Comparison of ENCODE assay signal across 8 cellular contexts in genomic region chr5:180816608-180817534, GRCh38. TPM values are rescaled to one million over a fixed set of nuclear protein-coding genes. Genes with fewer than 3 reads are reported as not detected.
DNase-seq lines count a peak whose midpoint lies in the region; ATAC-seq and TF ChIP-seq lines count a peak whose summit lies in the region.

No MANE protein-coding gene starts in this region.

- H2AFZ ChIP-seq in Karpas-422 (ENCODE audit: low read length) = peak overlapping the region; percentile 70; the same call in 1 of the 2 replicates

- H3K4me3 Mint-ChIP-seq in brain = peak overlapping the region in 3 of 5 experiments; percentile 27 to 64 (median 50)
- H3K4me3 Mint-ChIP-seq in naive thymus-derived CD4-positive, alpha-beta T cell = peak overlapping the region; percentile 39 to 90 (median 76)

- H4K20me1 ChIP-seq in Karpas-422 (ENCODE audit: insufficient read depth, low read depth, low read length) = no peaks in the 10 kb centered on the region

- no peaks in the 10 kb centered on the region for H3K36me3 Mint-ChIP-seq in brain
- H3K36me3 Mint-ChIP-seq in naive thymus-derived CD4-positive, alpha-beta T cell = no peaks in the 10 kb centered on the region

- H3K27ac Mint-ChIP-seq in brain = peak overlapping the region in 3 of 5 experiments; percentile 90 to 93 (median 90)
- peak overlapping the region in 8 of 9 donors; percentile 60 to 94 (median 89) for H3K27ac Mint-ChIP-seq in naive thymus-derived CD4-positive, alpha-beta T cell

- H3K9me3 ChIP-seq in ES-I3 (ENCODE audit: control insufficient read depth, insufficient read depth, low read length) = no peaks in the 10 kb centered on the region; the same call in 1 of the 2 replicates
- H3K9me3 ChIP-seq in Karpas-422 (ENCODE audit: low read length) = no peaks in the 10 kb centered on the region
- H3K9me3 ChIP-seq in naive thymus-derived CD4-positive, alpha-beta T cell (ENCODE audit: control insufficient read depth in 2 of 3, low read length in 3 of 3) = no peaks in the 10 kb centered on the region

- intact Hi-C loops in naive thymus-derived CD4-positive, alpha-beta T cell (cut with micrococcal nuclease) = no loop called here

- no peaks in the 10 kb centered on the region for H3K27me3 ChIP-seq in Karpas-422 (ENCODE audit: low read length)
- no peaks in the 10 kb centered on the region for H3K27me3 ChIP-seq in naive thymus-derived CD4-positive, alpha-beta T cell (ENCODE audit: control insufficient read depth in 2 of 2, insufficient read depth in 2 of 2, low read length in 2 of 2)
- no peaks in the 10 kb centered on the region for H3K27me3 ChIP-seq in H7 (ENCODE audit: control insufficient read depth, insufficient read depth, low read length)

- H3K36me3 ChIP-seq in ES-I3 (ENCODE audit: insufficient read depth, low read length) (no peaks in the 10 kb centered on the region), Karpas-422 (ENCODE audit: insufficient read depth, low read length) (no peaks in the 10 kb centered on the region), H7 (replicated peaks; ENCODE audit: control insufficient read depth, insufficient read depth, low read length) (no peaks in the 10 kb centered on the region)
- H3K36me3 ChIP-seq in naive thymus-derived CD4-positive, alpha-beta T cell (ENCODE audit: control insufficient read depth in 2 of 3, insufficient read depth in 3 of 3, low read length in 3 of 3) = no peaks in the 10 kb centered on the region

- H3K4me3 ChIP-seq in Karpas-422 (ENCODE audit: low read length) = no peak overlapping the region
- H3K4me3 ChIP-seq in naive thymus-derived CD4-positive, alpha-beta T cell (ENCODE audit: low read length) = peak overlapping the region; percentile 37
- no peak overlapping the region for H3K4me3 ChIP-seq in H7 (ENCODE audit: insufficient read depth, low read depth, low read length)

- DNase-seq in Karpas-422 (no peak), H7 (no peak), NCI-H345 treated with DMSO at 0.1 percent for 48 hours (lab: John Stamatoyannopoulos, UW; ENCODE audit: unreplicated experiment) (no peak), NCI-H345 (lab: John Stamatoyannopoulos, UW) (no peak)
- DNase-seq in naive thymus-derived CD4-positive, alpha-beta T cell = peak in 2 of 9 donors; percentile 31 to 40

- H3K9ac ChIP-seq in ES-I3 (ENCODE audit: low read depth, low read length) = peak overlapping the region; percentile 9; the same call in 1 of the 2 replicates
- peak overlapping the region; percentile 13; the same call in 1 of the 2 replicates for H3K9ac ChIP-seq in Karpas-422 (ENCODE audit: low read length)

- peaks cover 9% of the 10 kb centered on the region for H3K27me3 Mint-ChIP-seq in brain
- H3K27me3 Mint-ChIP-seq in naive thymus-derived CD4-positive, alpha-beta T cell = peaks cover 0 to 15% (median 0%) of the 10 kb centered on the region in 5 donors

- no peak overlapping the region for H3K4me2 ChIP-seq in Karpas-422 (ENCODE audit: low read depth, low read length, poor library complexity, severe bottlenecking)

- H3K4me1 Mint-ChIP-seq in brain = peaks cover 41% of the 10 kb centered on the region
- H3K4me1 Mint-ChIP-seq in naive thymus-derived CD4-positive, alpha-beta T cell = peaks cover 27 to 63% (median 55%) of the 10 kb centered on the region in 7 donors

- no peaks in the 10 kb centered on the region for H3K79me2 ChIP-seq in Karpas-422 (ENCODE audit: low read length)

- ATAC-seq in naive thymus-derived CD4-positive, alpha-beta T cell = no peak
- no peak for ATAC-seq in GM21526 (IDR thresholded peaks at IDR 0.05; ENCODE audit: low FRiP score, unreplicated experiment)

- H3K27ac ChIP-seq in Karpas-422 (ENCODE audit: low read length) = no peak overlapping the region
- H3K27ac ChIP-seq in naive thymus-derived CD4-positive, alpha-beta T cell (ENCODE audit: low read depth, low read length) = peak overlapping the region; percentile 20

- CTCF ChIA-PET in naive thymus-derived CD4-positive, alpha-beta T cell (lab: Charles Lee) = interaction anchor here (0.9 to 1.4 kb wide), 6 partner anchors 13 to 52 kb away, joined by 3 to 8 read pairs (median 5); no protein-coding TSS in a partner anchor

- POLR2A ChIA-PET in naive thymus-derived CD4-positive, alpha-beta T cell (lab: Charles Lee) = interaction anchor here (0.6 to 9.2 kb wide), 10 partner anchors 8 to 124 kb away, joined by 3 to 121 read pairs (median 5); partner anchors contain the start of gene MGAT1

- H3K4me1 ChIP-seq in ES-I3 (ENCODE audit: insufficient read depth, low read length) (peaks cover 5% of the 10 kb centered on the region; the same call in 1 of the 2 replicates), Karpas-422 (ENCODE audit: low read length) (peaks cover 15% of the 10 kb centered on the region)
- H3K4me1 ChIP-seq in naive thymus-derived CD4-positive, alpha-beta T cell (ENCODE audit: control insufficient read depth in 2 of 2, insufficient read depth in 2 of 2, low read length in 2 of 2) = peaks cover 9 to 18% of the 10 kb centered on the region in 2 donors

- H3K9me2 ChIP-seq in Karpas-422 (replicated peaks; ENCODE audit: insufficient read depth, low read length) = no peaks in the 10 kb centered on the region

- no peak for TF ChIP-seq CTCF in brain (conservative IDR thresholded peaks at IDR 0.05)

- peaks cover 0 to 3% (median 0%) of the 10 kb centered on the region in 5 experiments for H3K9me3 Mint-ChIP-seq in brain
- H3K9me3 Mint-ChIP-seq in naive thymus-derived CD4-positive, alpha-beta T cell = peaks cover 0 to 2% (median 0%) of the 10 kb centered on the region in 11 donors

RNA-seq across cellular contexts. Expression of gene MGAT1, which starts 14.3 kb away (rescaled TPM):
- 28.6 and 42.8 TPM in 2 replicates for total RNA-seq in Karpas-422 (2014; rRNA removed; shearing (Covaris generic); ENCODE audit: low replicate concordance)
- 48.6 TPM for polyA plus RNA-seq in brain (ENCODE audit: insufficient read depth, low read depth, low replicate concordance)
- total RNA-seq in naive thymus-derived CD4-positive, alpha-beta T cell = 100 to 1,000 TPM; 101 to 206 (median 196) TPM
- polyA plus RNA-seq in naive thymus-derived CD4-positive, alpha-beta T cell = 100 to 1,000 TPM in 1 of 2 donors, 10 to 100 TPM in 1; 98.6 to 178 TPM
- 76.1 and 77.8 TPM in 2 replicates for total RNA-seq in H7 (2014; rRNA removed; shearing (Covaris generic))

RNA-seq across cellular contexts. Expression of gene ZFP62, which starts 44.2 kb away (rescaled TPM):
- 52.5 and 53.2 TPM in 2 replicates for total RNA-seq in Karpas-422 (2014; rRNA removed; shearing (Covaris generic); ENCODE audit: low replicate concordance)
- polyA plus RNA-seq in brain (ENCODE audit: insufficient read depth, low read depth, low replicate concordance) = 17.6 TPM
- total RNA-seq in naive thymus-derived CD4-positive, alpha-beta T cell = 10 to 100 TPM; 25.9 to 80.4 (median 36.4) TPM
- polyA plus RNA-seq in naive thymus-derived CD4-positive, alpha-beta T cell = 10 to 100 TPM; 24.9 to 28.6 TPM
- 20.6 and 31.1 TPM in 2 replicates for total RNA-seq in H7 (2014; rRNA removed; shearing (Covaris generic))
